6 cellular contexts compared by ENCODE assay signal in genomic region chr3:159216295-159216694, GRCh38.
"Had no signal": no experiment of that assay in that cellular context is flagged by ENCODE, and none has a peak within 500 bp of the region (broad histone marks: within the 10 kb centered on the region; RNA-seq: fewer than 3 reads in every experiment).

No MANE protein-coding gene starts in this region.

- H3K4me3 ChIP-seq: GM23248, K562 had no signal

- H3K27ac ChIP-seq: GM23248 had no signal

- H2AFZ ChIP-seq: GM23248 had no signal

- DNase-seq: GM23248, GOT3, H7, HCEC 1CT, IMR-90 had no signal

- H3K9ac ChIP-seq: GM23248 had no signal
